ENCODE assay signal across 22 cellular contexts in the genomic region with DNA sequence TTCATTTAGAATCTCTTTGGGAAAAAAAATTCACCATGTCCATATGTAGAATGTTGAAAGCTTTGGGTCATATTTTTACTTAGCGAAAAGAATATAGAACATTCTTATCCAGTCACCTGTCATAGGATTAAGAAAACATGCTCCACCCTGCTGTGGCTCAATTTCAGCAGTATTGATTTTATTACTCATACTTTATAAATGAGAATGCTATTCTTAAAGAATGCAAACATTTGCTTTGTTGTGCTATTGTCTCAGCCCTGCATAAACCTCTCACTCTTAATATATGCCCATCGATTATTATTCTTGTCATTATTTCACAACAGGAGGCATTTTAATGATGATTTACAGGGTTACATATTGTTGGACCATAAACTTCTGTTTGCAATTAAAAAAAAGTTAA. TPM values are rescaled to one million over a fixed set of nuclear protein-coding genes. Genes with fewer than 3 reads are reported as not detected.
"Had no signal": no experiment of that assay in that cellular context is flagged by ENCODE, and none has a peak within 500 bp of the region (broad histone marks: within the 10 kb centered on the region; RNA-seq: fewer than 3 reads in every experiment).

No MANE protein-coding gene starts in this region.

- H3K9me3 Mint-ChIP-seq: activated B cell treated with CpG ODN at 0.5 μM for 24 hours; activated CD8-positive, alpha-beta T cell treated with anti-CD3 and anti-CD28 coated beads for 36 hours; activated naive CD8-positive, alpha-beta T cell treated with anti-CD3 and anti-CD28 coated beads, Interleukin-2, amount 10 ng/mL, durations not matched to agents 7 days and 5 days; activated T-helper 17 cell treated with anti-CD3 and anti-CD28 coated beads, Interleukin-2, amount 50 U/mL, for 72 hours; central memory CD8-positive, alpha-beta T cell; neural progenitor cell; stimulated activated naive CD8-positive, alpha-beta T cell treated with anti-CD3 and anti-CD28 coated beads, Interleukin-15, Interleukin-2, amounts not matched to agents 100 ng/mL and 50 ng/mL, for 24 hours had no signal

- ATAC-seq: activated CD8-positive, alpha-beta T cell treated with anti-CD3 and anti-CD28 coated beads for 36 hours; activated T-helper 17 cell treated with anti-CD3 and anti-CD28 coated beads, Interleukin-2, amount 50 U/mL, for 72 hours; gastrocnemius medialis had no signal

- DNase-seq: activated B cell treated with CpG ODN at 0.5 μM for 24 hours; activated CD4-positive, alpha-beta T cell treated with anti-CD3 and anti-CD28 coated beads for 48 hours; activated CD8-positive, alpha-beta T cell treated with anti-CD3 and anti-CD28 coated beads for 36 hours; activated naive CD4-positive, alpha-beta T cell; activated naive CD8-positive, alpha-beta T cell treated with anti-CD3 and anti-CD28 coated beads, Interleukin-2, amount 10 ng/mL, durations not matched to agents 7 days and 5 days; activated T-cell treated with anti-CD3 and anti-CD28 coated beads, Interleukin-2, amount 50 U/mL, for 1 hour; body of pancreas; gastrocnemius medialis; kidney; left ventricle myocardium inferior; right cardiac atrium; SW 1271; T-helper 2 cell; trophoblast cell had no signal

- H3K9me3 ChIP-seq: body of pancreas, gastrocnemius medialis, left ventricle myocardium inferior, prostate gland, suprapubic skin had no signal

- H3K9ac ChIP-seq: neural progenitor cell had no signal

- H3K4me1 Mint-ChIP-seq: activated B cell treated with CpG ODN at 0.5 μM for 24 hours; activated naive CD8-positive, alpha-beta T cell treated with anti-CD3 and anti-CD28 coated beads, Interleukin-2, amount 10 ng/mL, durations not matched to agents 7 days and 5 days; activated T-helper 17 cell treated with anti-CD3 and anti-CD28 coated beads, Interleukin-2, amount 50 U/mL, for 72 hours; central memory CD8-positive, alpha-beta T cell; neural progenitor cell had no signal

- H3K4me3 ChIP-seq: body of pancreas, coronary artery, gastrocnemius medialis, left ventricle myocardium inferior, neural progenitor cell, prostate gland, suprapubic skin had no signal

- H3K27me3 ChIP-seq: body of pancreas had no signal

- H3K27ac Mint-ChIP-seq: activated B cell treated with CpG ODN at 0.5 μM for 24 hours; activated CD8-positive, alpha-beta T cell treated with anti-CD3 and anti-CD28 coated beads for 36 hours; activated naive CD8-positive, alpha-beta T cell treated with anti-CD3 and anti-CD28 coated beads, Interleukin-2, amount 10 ng/mL, durations not matched to agents 7 days and 5 days; activated T-helper 17 cell treated with anti-CD3 and anti-CD28 coated beads, Interleukin-2, amount 50 U/mL, for 72 hours; neural progenitor cell; stimulated activated naive CD8-positive, alpha-beta T cell treated with anti-CD3 and anti-CD28 coated beads, Interleukin-15, Interleukin-2, amounts not matched to agents 100 ng/mL and 50 ng/mL, for 24 hours had no signal

- H3K27ac ChIP-seq: coronary artery, gastrocnemius medialis, left ventricle myocardium inferior, neural progenitor cell, prostate gland, suprapubic skin had no signal

- H3K4me2 ChIP-seq: neural progenitor cell had no signal

- H3K36me3 Mint-ChIP-seq: activated naive CD8-positive, alpha-beta T cell treated with anti-CD3 and anti-CD28 coated beads, Interleukin-2, amount 10 ng/mL, durations not matched to agents 7 days and 5 days; neural progenitor cell had no signal

- H3K27me3 Mint-ChIP-seq: activated naive CD8-positive, alpha-beta T cell treated with anti-CD3 and anti-CD28 coated beads, Interleukin-2, amount 10 ng/mL, durations not matched to agents 7 days and 5 days had no signal

- H3K4me1 ChIP-seq: gastrocnemius medialis, neural progenitor cell, prostate gland, suprapubic skin had no signal

- H3K4me3 Mint-ChIP-seq: activated B cell treated with CpG ODN at 0.5 μM for 24 hours; activated CD8-positive, alpha-beta T cell treated with anti-CD3 and anti-CD28 coated beads for 36 hours; activated naive CD8-positive, alpha-beta T cell treated with anti-CD3 and anti-CD28 coated beads, Interleukin-2, amount 10 ng/mL, durations not matched to agents 7 days and 5 days; activated T-helper 17 cell treated with anti-CD3 and anti-CD28 coated beads, Interleukin-2, amount 50 U/mL, for 72 hours; central memory CD8-positive, alpha-beta T cell; neural progenitor cell; stimulated activated naive CD8-positive, alpha-beta T cell treated with anti-CD3 and anti-CD28 coated beads, Interleukin-15, Interleukin-2, amounts not matched to agents 100 ng/mL and 50 ng/mL, for 24 hours had no signal

- H2AFZ ChIP-seq: neural progenitor cell had no signal

- H3K36me3 ChIP-seq: gastrocnemius medialis, left ventricle myocardium inferior, neural progenitor cell, prostate gland, suprapubic skin had no signal

RNA-seq across cellular contexts. Expression of a gene that starts 49.8 kb away (rescaled TPM):
- total RNA-seq: activated B cell treated with CpG ODN at 0.5 μM for 24 hours; activated CD8-positive, alpha-beta T cell treated with anti-CD3 and anti-CD28 coated beads for 36 hours; activated naive CD8-positive, alpha-beta T cell treated with anti-CD3 and anti-CD28 coated beads, Interleukin-2, amount 10 ng/mL, durations not matched to agents 7 days and 5 days; activated T-helper 17 cell treated with anti-CD3 and anti-CD28 coated beads, Interleukin-2, amount 50 U/mL, for 72 hours; gastrocnemius medialis; left ventricle myocardium inferior; right cardiac atrium; skeletal muscle tissue had no signal
- polyA plus RNA-seq: right cardiac atrium had no signal
